Comparison of ENCODE assay signal across 24 cellular contexts in genomic region chr12:45423931-45424330, GRCh38.
"Had no signal": no experiment of that assay in that cellular context is flagged by ENCODE, and none has a peak within 500 bp of the region (broad histone marks: within the 10 kb centered on the region; RNA-seq: fewer than 3 reads in every experiment).

No MANE protein-coding gene starts in this region.

- DNase-seq: colonic mucosa; cortex of kidney; effector CD8-positive, alpha-beta T cell; effector memory CD8-positive, alpha-beta T cell; endodermal cell; erythroblast; esophagus squamous epithelium; foreskin fibroblast; foreskin melanocyte; gastrocnemius medialis; glutamatergic neuron; head of caudate nucleus; heart right ventricle; hippocampal formation; left cardiac atrium; left lung; left ventricle myocardium superior; lower lobe of right lung; mesendoderm; midbrain; naive thymus-derived CD4-positive, alpha-beta T cell had no signal

- H3K27me3 Mint-ChIP-seq: dendritic cell treated with granulocyte-macrophage colony-stimulating factor and Interleukin-4, amounts not matched to agents 40 ng/mL and 50 ng/mL, for 4 days; effector memory CD8-positive, alpha-beta T cell; memory B cell; naive thymus-derived CD4-positive, alpha-beta T cell had no signal

- ATAC-seq: effector memory CD8-positive, alpha-beta T cell; esophagus mucosa; gastrocnemius medialis; heart right ventricle; left cardiac atrium; left lung; left ventricle myocardium superior; lower lobe of right lung; naive thymus-derived CD4-positive, alpha-beta T cell had no signal

- H3K4me3 Mint-ChIP-seq: dendritic cell treated with granulocyte-macrophage colony-stimulating factor and Interleukin-4, amounts not matched to agents 40 ng/mL and 50 ng/mL, for 4 days; effector memory CD8-positive, alpha-beta T cell; endodermal cell; memory B cell; naive thymus-derived CD4-positive, alpha-beta T cell had no signal

- H3K27ac Mint-ChIP-seq: dendritic cell treated with granulocyte-macrophage colony-stimulating factor and Interleukin-4, amounts not matched to agents 40 ng/mL and 50 ng/mL, for 4 days; endodermal cell; memory B cell; naive thymus-derived CD4-positive, alpha-beta T cell had no signal

- H3K9me3 Mint-ChIP-seq: dendritic cell treated with granulocyte-macrophage colony-stimulating factor and Interleukin-4, amounts not matched to agents 40 ng/mL and 50 ng/mL, for 4 days; effector memory CD8-positive, alpha-beta T cell; endodermal cell had no signal
